ENCODE assay signal across 1 cellular context in genomic region chr22:19143212-19143611, GRCh38.
TF ChIP-seq lines count a peak whose summit lies in the region.

No MANE protein-coding gene starts in this region.

TF ChIP-seq in H1, 55 proteins besides CTCF, POLR2A, EP300 and RAD21:
- no peak for TF ChIP-seq NRF1 (IDR thresholded peaks at IDR 0.05; ENCODE audit: low read depth, low read length)
